In the genomic region with DNA sequence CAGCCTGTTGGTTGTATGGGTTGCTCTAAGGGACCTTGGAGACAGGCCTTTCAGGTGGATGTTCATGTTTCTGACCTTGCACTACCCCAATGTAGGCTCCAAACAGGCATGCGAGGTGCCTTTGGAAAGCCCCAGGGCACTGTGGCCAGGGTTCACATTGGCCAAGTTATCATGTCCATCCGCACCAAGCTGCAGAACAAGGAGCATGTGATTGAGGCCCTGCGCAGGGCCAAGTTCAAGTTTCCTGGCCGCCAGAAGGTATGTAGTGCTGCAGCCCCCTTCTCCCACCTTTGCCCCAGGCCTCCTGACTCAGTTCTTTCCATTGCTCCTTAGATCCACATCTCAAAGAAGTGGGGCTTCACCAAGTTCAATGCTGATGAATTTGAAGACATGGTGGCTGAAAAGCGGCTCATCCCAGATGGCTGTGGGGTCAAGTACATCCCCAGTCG, we compare ENCODE assay signal across 6 cellular contexts. TPM values are rescaled to one million over a fixed set of nuclear protein-coding genes. Genes with fewer than 3 reads are reported as not detected.
DNase-seq lines count a peak whose midpoint lies in the region; ATAC-seq, FAIRE-seq and TF ChIP-seq lines count a peak whose summit lies in the region.
"Not testable (repeated sequence)": the region's sequence is repeated elsewhere in the genome, so short reads cannot be mapped to it uniquely, and the experiment has no call there.

No MANE protein-coding gene starts in this region.

- H3K4me3 Mint-ChIP-seq in activated T-helper 2 cell treated with anti-CD3 and anti-CD28 coated beads, Interferon-gamma antibody, Interleukin-2, Interleukin-4, amounts not matched to agents 10 μg/mL and 5 μg/mL and 100 μg/mL, durations not matched to agents 14 hours and 24 hours and 36 hours (ENCODE audit: low read depth) = peak overlapping the region; percentile 100
- H3K4me3 Mint-ChIP-seq in naive thymus-derived CD4-positive, alpha-beta T cell = peak overlapping the region in 7 of 10 donors; percentile 5 to 100 (median 98)

- not testable (repeated sequence) for FAIRE-seq in endothelial cell of umbilical vein (lab: Jason Lieb, UNC)

- H3K27ac ChIP-seq in DND-41 (ENCODE audit: low read length); endothelial cell of umbilical vein (ENCODE audit: insufficient read depth, low read depth, low read length): not testable (repeated sequence)
- peak overlapping the region; percentile 99; the same call in 1 of the 2 replicates for H3K27ac ChIP-seq in Panc1 (ENCODE audit: low read length)
- H3K27ac ChIP-seq in naive thymus-derived CD4-positive, alpha-beta T cell (ENCODE audit: low read depth, low read length) = peak overlapping the region; percentile 97
- peak overlapping the region in 4 of 5 donors; percentile 95 to 99 (median 98) for H3K27ac ChIP-seq in stomach

- intact Hi-C loops in Panc1 (cut with micrococcal nuclease; ENCODE audit: unreplicated experiment); activated T-helper 2 cell treated with anti-CD3 and anti-CD28 coated beads, Interferon-gamma antibody, Interleukin-2, Interleukin-4, amounts not matched to agents 10 μg/mL and 5 μg/mL and 100 μg/mL, durations not matched to agents 14 hours and 24 hours and 36 hours (cut with micrococcal nuclease); endothelial cell of umbilical vein (cut with micrococcal nuclease); naive thymus-derived CD4-positive, alpha-beta T cell (cut with micrococcal nuclease); stomach (cut with DNase I; ENCODE audit: low total_unique reads): not testable (repeated sequence)

- POLR2A ChIA-PET in Panc1 (lab: Charles Lee) = not testable (repeated sequence)
- POLR2A ChIA-PET in endothelial cell of umbilical vein (lab: Charles Lee) = interaction anchor here (0.7 to 1.5 kb wide), 3 partner anchors 8 to 13 kb away, joined by 3 read pairs; no protein-coding TSS in a partner anchor
- POLR2A ChIA-PET in naive thymus-derived CD4-positive, alpha-beta T cell (lab: Charles Lee) = interaction anchor here (0.8 to 6.8 kb wide), 10 partner anchors 7 to 132 kb away, joined by 3 to 77 read pairs (median 8); a partner anchor contains a TSS

- not testable (repeated sequence) for H3K9me3 Mint-ChIP-seq in activated T-helper 2 cell treated with anti-CD3 and anti-CD28 coated beads, Interferon-gamma antibody, Interleukin-2, Interleukin-4, amounts not matched to agents 10 μg/mL and 5 μg/mL and 100 μg/mL, durations not matched to agents 14 hours and 24 hours and 36 hours
- peaks cover 0 to 11% (median 0%) of the 10 kb centered on the region in 11 donors for H3K9me3 Mint-ChIP-seq in naive thymus-derived CD4-positive, alpha-beta T cell

- not testable (repeated sequence) for DNase-seq in DND-41; Panc1 (ENCODE audit: low read depth, low spot score); activated T-helper 2 cell treated with anti-CD3 and anti-CD28 coated beads, Interferon-gamma antibody, Interleukin-2, Interleukin-4, amounts not matched to agents 10 μg/mL and 5 μg/mL and 100 μg/mL, durations not matched to agents 14 hours and 24 hours and 36 hours (ENCODE audit: low spot score); endothelial cell of umbilical vein (ENCODE audit: low read depth, low spot score); naive thymus-derived CD4-positive, alpha-beta T cell; stomach

- H3K36me3 ChIP-seq in DND-41 (ENCODE audit: insufficient read depth, low read length) (peaks cover 29% of the 10 kb centered on the region), endothelial cell of umbilical vein (ENCODE audit: control insufficient read depth in 2 of 2, extremely low read depth in 1 of 2, insufficient read depth in 2 of 2, low read length in 2 of 2) (peaks cover 15 to 18% of the 10 kb centered on the region in 2 experiments), stomach (peaks cover 17 to 36% (median 27%) of the 10 kb centered on the region in 4 donors)
- not testable (repeated sequence) for H3K36me3 ChIP-seq in Panc1 (ENCODE audit: control insufficient read depth, insufficient read depth, low read length)
- H3K36me3 ChIP-seq in naive thymus-derived CD4-positive, alpha-beta T cell (ENCODE audit: control insufficient read depth in 2 of 3, insufficient read depth in 3 of 3, low read length in 3 of 3) = peaks cover 7 to 23% (median 11%) of the 10 kb centered on the region in 3 experiments

- dilution Hi-C loops in endothelial cell of umbilical vein (cut with MboI; ENCODE audit: extremely low pct_ligation_motif_present, low sequenced_read_pairs) = not testable (repeated sequence)

- BruUV-seq in Panc1 (replicated peaks; lab: Mats Ljungman, UMichigan); endothelial cell of umbilical vein (replicated peaks; lab: Mats Ljungman, UMichigan): not testable (repeated sequence)

- WGBS in stomach, 5 donors = 48 to 78% (median 59%) methylated on average over 4 to 6 of the region's 6 CpGs

- H3K4me3 ChIP-seq in DND-41 (ENCODE audit: low read depth in 1 of 2, low read length in 2 of 2) = peak overlapping the region in 1 of 2 experiments; percentile 81; a peak in 1 of 4 replicates
- H3K4me3 ChIP-seq in Panc1 (ENCODE audit: low read depth in 2 of 2, low read length in 2 of 2) = peak overlapping the region; percentile 82 to 99
- peak overlapping the region in 1 of 3 experiments; percentile 86 for H3K4me3 ChIP-seq in endothelial cell of umbilical vein (replicated peaks in 1 of 3; ENCODE audit: insufficient read depth in 1 of 3, low read depth in 1 of 3, low read length in 3 of 3)
- H3K4me3 ChIP-seq in naive thymus-derived CD4-positive, alpha-beta T cell (ENCODE audit: low read length) = not testable (repeated sequence)
- H3K4me3 ChIP-seq in stomach = peak overlapping the region in 3 of 4 donors; percentile 12 to 75 (median 67)

- not testable (repeated sequence) for H2AFZ ChIP-seq in DND-41 (ENCODE audit: low read depth, low read length); endothelial cell of umbilical vein (ENCODE audit: low read depth, low read length)

- CTCF ChIA-PET in Panc1 (lab: Charles Lee) = interaction anchor here (0.5 kb wide), 1 partner anchor 100 kb away, joined by 5 read pairs; no protein-coding TSS in a partner anchor
- CTCF ChIA-PET in endothelial cell of umbilical vein (lab: Charles Lee); naive thymus-derived CD4-positive, alpha-beta T cell (lab: Charles Lee): not testable (repeated sequence)

- not testable (repeated sequence) for TF ChIP-seq EP300 in stomach (IDR thresholded peaks at IDR 0.05)

- not testable (repeated sequence) for H3K27me3 ChIP-seq in DND-41 (ENCODE audit: insufficient read depth, low read length, poor library complexity); Panc1 (ENCODE audit: control insufficient read depth, insufficient read depth, low read length); endothelial cell of umbilical vein (ENCODE audit: control insufficient read depth in 2 of 2, insufficient read depth in 2 of 2, low read length in 2 of 2); naive thymus-derived CD4-positive, alpha-beta T cell (ENCODE audit: control insufficient read depth in 2 of 2, insufficient read depth in 2 of 2, low read length in 2 of 2); stomach

- peak overlapping the region; percentile 78; the same call in 1 of the 2 replicates for H3K4me2 ChIP-seq in DND-41 (ENCODE audit: insufficient read depth, low read length)
- peak overlapping the region; percentile 82 for H3K4me2 ChIP-seq in endothelial cell of umbilical vein (ENCODE audit: insufficient read depth, low read length)

- not testable (repeated sequence) for H3K9me3 ChIP-seq in DND-41 (ENCODE audit: insufficient read depth, low read length, severe bottlenecking); Panc1 (ENCODE audit: control insufficient read depth, insufficient read depth, low read depth, low read length); endothelial cell of umbilical vein (replicated peaks; ENCODE audit: control insufficient read depth, insufficient read depth, low read length); naive thymus-derived CD4-positive, alpha-beta T cell (ENCODE audit: control insufficient read depth in 2 of 3, low read length in 3 of 3)
- peaks cover 0 to 11% (median 0%) of the 10 kb centered on the region in 4 donors for H3K9me3 ChIP-seq in stomach

- peaks cover 36% of the 10 kb centered on the region for H3K36me3 Mint-ChIP-seq in activated T-helper 2 cell treated with anti-CD3 and anti-CD28 coated beads, Interferon-gamma antibody, Interleukin-2, Interleukin-4, amounts not matched to agents 10 μg/mL and 5 μg/mL and 100 μg/mL, durations not matched to agents 14 hours and 24 hours and 36 hours (ENCODE audit: low read depth)
- H3K36me3 Mint-ChIP-seq in naive thymus-derived CD4-positive, alpha-beta T cell = peaks cover 3 to 20% (median 16%) of the 10 kb centered on the region in 5 donors

- not testable (repeated sequence) for H3K9me1 ChIP-seq in endothelial cell of umbilical vein (replicated peaks; ENCODE audit: control insufficient read depth, extremely low read depth, insufficient read depth, low read length)

- in situ Hi-C loops in Panc1 (cut with HindIII; ENCODE audit: low pct_unique_long_range_greater_than_20kb, low sequenced_read_pairs) = not testable (repeated sequence)

- not testable (repeated sequence) for H3K9ac ChIP-seq in DND-41 (ENCODE audit: low read depth, low read length)
- H3K9ac ChIP-seq in endothelial cell of umbilical vein (replicated peaks; ENCODE audit: extremely low read depth, insufficient read depth, low read length) = peak overlapping the region; percentile 95

- peaks cover 31% of the 10 kb centered on the region for H3K79me2 ChIP-seq in DND-41 (ENCODE audit: insufficient read depth, low read length)
- H3K79me2 ChIP-seq in endothelial cell of umbilical vein (ENCODE audit: control insufficient read depth, insufficient read depth, low read length) = peaks cover 20% of the 10 kb centered on the region

- H3K4me1 Mint-ChIP-seq in activated T-helper 2 cell treated with anti-CD3 and anti-CD28 coated beads, Interferon-gamma antibody, Interleukin-2, Interleukin-4, amounts not matched to agents 10 μg/mL and 5 μg/mL and 100 μg/mL, durations not matched to agents 14 hours and 24 hours and 36 hours (ENCODE audit: low read depth) = not testable (repeated sequence)
- peaks cover 6 to 22% (median 14%) of the 10 kb centered on the region in 7 donors for H3K4me1 Mint-ChIP-seq in naive thymus-derived CD4-positive, alpha-beta T cell

- H3K4me1 ChIP-seq in DND-41 (ENCODE audit: insufficient read depth, low read length) (peaks cover 21% of the 10 kb centered on the region), Panc1 (ENCODE audit: control insufficient read depth, insufficient read depth, low read length) (peaks cover 29% of the 10 kb centered on the region), stomach (peaks cover 9 to 31% (median 25%) of the 10 kb centered on the region in 4 donors)
- H3K4me1 ChIP-seq in endothelial cell of umbilical vein (ENCODE audit: control insufficient read depth, extremely low read depth, insufficient read depth, low read length) = not testable (repeated sequence)
- H3K4me1 ChIP-seq in naive thymus-derived CD4-positive, alpha-beta T cell (ENCODE audit: control insufficient read depth in 2 of 2, insufficient read depth in 2 of 2, low read length in 2 of 2) = peaks cover 10 to 14% of the 10 kb centered on the region in 2 donors

- H3K27ac Mint-ChIP-seq in activated T-helper 2 cell treated with anti-CD3 and anti-CD28 coated beads, Interferon-gamma antibody, Interleukin-2, Interleukin-4, amounts not matched to agents 10 μg/mL and 5 μg/mL and 100 μg/mL, durations not matched to agents 14 hours and 24 hours and 36 hours = peak overlapping the region; percentile 100
- H3K27ac Mint-ChIP-seq in naive thymus-derived CD4-positive, alpha-beta T cell = peak overlapping the region in 7 of 9 donors; percentile 41 to 100 (median 99)

- peaks cover 21% of the 10 kb centered on the region for H4K20me1 ChIP-seq in DND-41 (ENCODE audit: insufficient read depth, low read length)
- not testable (repeated sequence) for H4K20me1 ChIP-seq in endothelial cell of umbilical vein (replicated peaks; ENCODE audit: control insufficient read depth, extremely low read depth, insufficient read depth, low read length)

- ATAC-seq in DND-41 (ENCODE audit: insufficient read depth, low read depth); Panc1; naive thymus-derived CD4-positive, alpha-beta T cell: not testable (repeated sequence)

- TF ChIP-seq POLR2A in endothelial cell of umbilical vein (IDR thresholded peaks at IDR 0.05; ENCODE audit: low read depth, low read length); stomach (IDR thresholded peaks at IDR 0.05): not testable (repeated sequence)

- not testable (repeated sequence) for TF ChIP-seq CTCF in DND-41 (IDR thresholded peaks at IDR 0.05; ENCODE audit: borderline replicate concordance, extremely low read depth, low read length, poor library complexity, severe bottlenecking); Panc1 (IDR thresholded peaks at IDR 0.05); endothelial cell of umbilical vein (IDR thresholded peaks at IDR 0.05; ENCODE audit: extremely low read depth in 1 of 2, insufficient read depth in 1 of 2, low read depth in 1 of 2, low read length in 2 of 2); stomach (IDR thresholded peaks at IDR 0.05)

- not testable (repeated sequence) for H3K27me3 Mint-ChIP-seq in activated T-helper 2 cell treated with anti-CD3 and anti-CD28 coated beads, Interferon-gamma antibody, Interleukin-2, Interleukin-4, amounts not matched to agents 10 μg/mL and 5 μg/mL and 100 μg/mL, durations not matched to agents 14 hours and 24 hours and 36 hours (ENCODE audit: low read depth); naive thymus-derived CD4-positive, alpha-beta T cell

RNA-seq across cellular contexts. Expression of a gene that starts 2.2 kb away (rescaled TPM):
- total RNA-seq in Panc1 (2021; ENCODE audit: unreplicated experiment) (2,466 TPM), endothelial cell of umbilical vein (2,493 and 2,979 TPM in 2 replicates), stomach (1,000 to 10,000 TPM in 4 of 5 donors, 100 to 1,000 TPM in 1; 783 to 3,421 (median 2,020) TPM)
- 2,477 TPM for polyA plus RNA-seq in Panc1 (2012; ENCODE audit: insufficient read length)
- 2,692 and 2,787 TPM in 2 replicates for total RNA-seq in activated T-helper 2 cell treated with anti-CD3 and anti-CD28 coated beads, Interferon-gamma antibody, Interleukin-2, Interleukin-4, amounts not matched to agents 10 μg/mL and 5 μg/mL and 100 μg/mL, durations not matched to agents 14 hours and 24 hours and 36 hours
- polyA plus RNA-seq in endothelial cell of umbilical vein (6,375 and 7,586 TPM in 2 replicates), stomach (1,000 to 10,000 TPM; 5,802 to 8,616 (median 6,179) TPM)
- 8,116 and 9,197 TPM in 2 replicates for polyA plus RNA-seq in endothelial cell of umbilical vein (2011; cell fraction: cytosol; rRNA removed)
- polyA plus RNA-seq in endothelial cell of umbilical vein (2011; cell fraction: nucleus; rRNA removed) = 2,307 and 2,831 TPM in 2 replicates
- polyA plus RNA-seq in endothelial cell of umbilical vein (2012) = 3,703 and 5,650 TPM in 2 replicates
- 1,869 and 2,194 TPM in 2 replicates for polyA minus RNA-seq in endothelial cell of umbilical vein
- 1,135 TPM for polyA minus RNA-seq in endothelial cell of umbilical vein (2011; cell fraction: cytosol; rRNA and poly(A)+ RNA removed)
- polyA minus RNA-seq in endothelial cell of umbilical vein (2011; cell fraction: nucleus; rRNA and poly(A)+ RNA removed) = 299 and 338 TPM in 2 replicates
- 1,000 to 10,000 TPM; 2,926 to 5,130 (median 5,063) TPM for total RNA-seq in naive thymus-derived CD4-positive, alpha-beta T cell
- 1,000 to 10,000 TPM; 6,302 to 7,439 TPM for polyA plus RNA-seq in naive thymus-derived CD4-positive, alpha-beta T cell

RNA-seq across cellular contexts. Expression of a gene that starts 8.7 kb away (rescaled TPM):
- total RNA-seq in Panc1 (2021; ENCODE audit: unreplicated experiment) = 60.4 TPM
- 104 TPM for polyA plus RNA-seq in Panc1 (2012; ENCODE audit: insufficient read length)
- total RNA-seq in activated T-helper 2 cell treated with anti-CD3 and anti-CD28 coated beads, Interferon-gamma antibody, Interleukin-2, Interleukin-4, amounts not matched to agents 10 μg/mL and 5 μg/mL and 100 μg/mL, durations not matched to agents 14 hours and 24 hours and 36 hours = 18.1 TPM in 2 replicates
- total RNA-seq in endothelial cell of umbilical vein = 47.5 and 61.5 TPM in 2 replicates
- 84.9 and 90.8 TPM in 2 replicates for polyA plus RNA-seq in endothelial cell of umbilical vein
- 52.3 and 57.1 TPM in 2 replicates for polyA plus RNA-seq in endothelial cell of umbilical vein (2011; cell fraction: cytosol; rRNA removed)
- 36.1 and 37.4 TPM in 2 replicates for polyA plus RNA-seq in endothelial cell of umbilical vein (2011; cell fraction: nucleus; rRNA removed)
- polyA plus RNA-seq in endothelial cell of umbilical vein (2012) = 109 and 110 TPM in 2 replicates
- 49.5 and 53.4 TPM in 2 replicates for polyA minus RNA-seq in endothelial cell of umbilical vein
- 13.8 TPM for polyA minus RNA-seq in endothelial cell of umbilical vein (2011; cell fraction: cytosol; rRNA and poly(A)+ RNA removed)
- polyA minus RNA-seq in endothelial cell of umbilical vein (2011; cell fraction: nucleus; rRNA and poly(A)+ RNA removed) = 8.6 and 12.2 TPM in 2 replicates
- total RNA-seq in naive thymus-derived CD4-positive, alpha-beta T cell = 10 to 100 TPM; 18.4 to 31.1 (median 21.7) TPM
- polyA plus RNA-seq in naive thymus-derived CD4-positive, alpha-beta T cell = 10 to 100 TPM; 11.1 to 19.6 TPM
- total RNA-seq in stomach = 10 to 100 TPM; 12.5 to 48.7 (median 26.3) TPM
- 10 to 100 TPM; 15.9 to 18.2 (median 16.0) TPM for polyA plus RNA-seq in stomach

RNA-seq across cellular contexts. Expression of a gene that starts 10.9 kb away (rescaled TPM):
- total RNA-seq in Panc1 (2021; ENCODE audit: unreplicated experiment) (113 TPM), endothelial cell of umbilical vein (43.4 and 46.6 TPM in 2 replicates), stomach (100 to 1,000 TPM in 2 of 5 donors, 10 to 100 TPM in 3; 12.7 to 202 (median 84.6) TPM)
- 123 TPM for polyA plus RNA-seq in Panc1 (2012; ENCODE audit: insufficient read length)
- 77.3 TPM in 2 replicates for total RNA-seq in activated T-helper 2 cell treated with anti-CD3 and anti-CD28 coated beads, Interferon-gamma antibody, Interleukin-2, Interleukin-4, amounts not matched to agents 10 μg/mL and 5 μg/mL and 100 μg/mL, durations not matched to agents 14 hours and 24 hours and 36 hours
- polyA plus RNA-seq in endothelial cell of umbilical vein (33.8 and 37.2 TPM in 2 replicates), stomach (10 to 100 TPM; 19.4 to 59.9 (median 21.8) TPM)
- 16.7 and 24.8 TPM in 2 replicates for polyA plus RNA-seq in endothelial cell of umbilical vein (2011; cell fraction: cytosol; rRNA removed)
- 175 and 186 TPM in 2 replicates for polyA plus RNA-seq in endothelial cell of umbilical vein (2011; cell fraction: nucleus; rRNA removed)
- 18.7 and 22.4 TPM in 2 replicates for polyA plus RNA-seq in endothelial cell of umbilical vein (2012)
- polyA minus RNA-seq in endothelial cell of umbilical vein = 20.5 and 27.7 TPM in 2 replicates
- polyA minus RNA-seq in endothelial cell of umbilical vein (2011; cell fraction: cytosol; rRNA and poly(A)+ RNA removed) = 22.4 TPM
- 28.5 and 35.5 TPM in 2 replicates for polyA minus RNA-seq in endothelial cell of umbilical vein (2011; cell fraction: nucleus; rRNA and poly(A)+ RNA removed)
- total RNA-seq in naive thymus-derived CD4-positive, alpha-beta T cell = 100 to 1,000 TPM in 3 of 5 experiments, 10 to 100 TPM in 2; 90.9 to 130 (median 108) TPM
- polyA plus RNA-seq in naive thymus-derived CD4-positive, alpha-beta T cell = 10 to 100 TPM; 40.4 to 46.4 TPM

RNA-seq across cellular contexts. Expression of a gene that starts 21.3 kb away (rescaled TPM):
- 178 TPM for total RNA-seq in Panc1 (2021; ENCODE audit: unreplicated experiment)
- 209 TPM for polyA plus RNA-seq in Panc1 (2012; ENCODE audit: insufficient read length)
- 95.6 and 98.8 TPM in 2 replicates for total RNA-seq in activated T-helper 2 cell treated with anti-CD3 and anti-CD28 coated beads, Interferon-gamma antibody, Interleukin-2, Interleukin-4, amounts not matched to agents 10 μg/mL and 5 μg/mL and 100 μg/mL, durations not matched to agents 14 hours and 24 hours and 36 hours
- 71.5 and 76.8 TPM in 2 replicates for total RNA-seq in endothelial cell of umbilical vein
- 47.0 and 50.6 TPM in 2 replicates for polyA plus RNA-seq in endothelial cell of umbilical vein
- 62.3 and 65.3 TPM in 2 replicates for polyA plus RNA-seq in endothelial cell of umbilical vein (2011; cell fraction: cytosol; rRNA removed)
- polyA plus RNA-seq in endothelial cell of umbilical vein (2011; cell fraction: nucleus; rRNA removed) = 58.2 and 63.0 TPM in 2 replicates
- polyA plus RNA-seq in endothelial cell of umbilical vein (2012) = 69.6 and 87.5 TPM in 2 replicates
- polyA minus RNA-seq in endothelial cell of umbilical vein = 34.2 and 47.7 TPM in 2 replicates
- polyA minus RNA-seq in endothelial cell of umbilical vein (2011; cell fraction: cytosol; rRNA and poly(A)+ RNA removed) = 56.5 TPM
- 14.7 and 18.9 TPM in 2 replicates for polyA minus RNA-seq in endothelial cell of umbilical vein (2011; cell fraction: nucleus; rRNA and poly(A)+ RNA removed)
- 100 to 1,000 TPM in 2 of 5 experiments, 10 to 100 TPM in 3; 53.5 to 141 (median 89.9) TPM for total RNA-seq in naive thymus-derived CD4-positive, alpha-beta T cell
- 10 to 100 TPM; 31.5 to 34.6 TPM for polyA plus RNA-seq in naive thymus-derived CD4-positive, alpha-beta T cell
- total RNA-seq in stomach = 100 to 1,000 TPM in 1 of 5 donors, 10 to 100 TPM in 4; 24.2 to 117 (median 38.5) TPM
- polyA plus RNA-seq in stomach = 100 to 1,000 TPM in 1 of 3 donors, 10 to 100 TPM in 2; 62.9 to 135 (median 97.8) TPM

RNA-seq across cellular contexts. Expression of a gene that starts 26.0 kb away (rescaled TPM):
- total RNA-seq in Panc1 (2021; ENCODE audit: unreplicated experiment) (920 TPM), endothelial cell of umbilical vein (1,474 and 1,671 TPM in 2 replicates), stomach (1,000 to 10,000 TPM in 4 of 5 donors, 100 to 1,000 TPM in 1; 638 to 3,511 (median 2,572) TPM)
- 914 TPM for polyA plus RNA-seq in Panc1 (2012; ENCODE audit: insufficient read length)
- 1,005 and 1,026 TPM in 2 replicates for total RNA-seq in activated T-helper 2 cell treated with anti-CD3 and anti-CD28 coated beads, Interferon-gamma antibody, Interleukin-2, Interleukin-4, amounts not matched to agents 10 μg/mL and 5 μg/mL and 100 μg/mL, durations not matched to agents 14 hours and 24 hours and 36 hours
- polyA plus RNA-seq in endothelial cell of umbilical vein (658 and 817 TPM in 2 replicates), stomach (1,000 to 10,000 TPM in 1 of 3 donors, 100 to 1,000 TPM in 1, 10 to 100 TPM in 1; 89.2 to 1,461 (median 171) TPM)
- 586 and 692 TPM in 2 replicates for polyA plus RNA-seq in endothelial cell of umbilical vein (2011; cell fraction: cytosol; rRNA removed)
- 1,827 and 2,405 TPM in 2 replicates for polyA plus RNA-seq in endothelial cell of umbilical vein (2011; cell fraction: nucleus; rRNA removed)
- polyA plus RNA-seq in endothelial cell of umbilical vein (2012) = 942 and 1,144 TPM in 2 replicates
- polyA minus RNA-seq in endothelial cell of umbilical vein = 2,274 and 2,423 TPM in 2 replicates
- 691 TPM for polyA minus RNA-seq in endothelial cell of umbilical vein (2011; cell fraction: cytosol; rRNA and poly(A)+ RNA removed)
- 948 and 1,772 TPM in 2 replicates for polyA minus RNA-seq in endothelial cell of umbilical vein (2011; cell fraction: nucleus; rRNA and poly(A)+ RNA removed)
- 1,000 to 10,000 TPM in 2 of 5 experiments, 100 to 1,000 TPM in 3; 440 to 1,423 (median 604) TPM for total RNA-seq in naive thymus-derived CD4-positive, alpha-beta T cell
- 100 to 1,000 TPM in 1 of 2 donors, 10 to 100 TPM in 1; 96.0 to 333 TPM for polyA plus RNA-seq in naive thymus-derived CD4-positive, alpha-beta T cell
